11 cellular contexts compared by ENCODE assay signal in the genomic region with DNA sequence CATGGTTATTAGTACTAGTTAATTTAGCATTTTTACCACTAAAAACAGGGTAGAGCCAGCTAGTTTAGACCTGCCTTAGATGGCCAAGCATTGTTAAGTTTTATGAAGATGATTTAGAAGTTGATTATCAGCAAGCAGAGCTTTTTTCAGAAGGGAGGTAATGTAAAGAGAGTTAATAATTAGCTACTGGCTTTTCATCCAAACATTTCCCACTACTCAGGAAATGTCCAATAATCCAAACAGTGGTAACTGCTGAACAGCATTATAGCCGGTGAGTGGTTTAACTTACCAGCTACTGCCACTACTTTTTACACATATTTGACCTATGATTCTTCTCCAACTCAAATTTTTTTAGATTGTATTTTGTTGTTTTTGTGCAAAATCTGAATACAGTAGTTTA. TPM values are rescaled to one million over a fixed set of nuclear protein-coding genes. Genes with fewer than 3 reads are reported as not detected.
DNase-seq lines count a peak whose midpoint lies in the region; ATAC-seq and TF ChIP-seq lines count a peak whose summit lies in the region.
"Had no signal": no experiment of that assay in that cellular context is flagged by ENCODE, and none has a peak within 500 bp of the region (broad histone marks: within the 10 kb centered on the region; RNA-seq: fewer than 3 reads in every experiment).

No MANE protein-coding gene starts in this region.

- H3K4me3 ChIP-seq in breast epithelium (peak overlapping the region; percentile 67 to 92 (median 67)), ascending aorta (peak overlapping the region; percentile 80 to 84), mucosa of descending colon (peak overlapping the region; percentile 14), upper lobe of left lung (peak overlapping the region; percentile 51 to 81 (median 61))

- H3K27ac Mint-ChIP-seq in MCF 10A (ENCODE audit: low read depth, unreplicated experiment) (no peak overlapping the region), CD14-positive monocyte (no peak overlapping the region)

- no peak overlapping the region for H3K4me3 Mint-ChIP-seq in MCF 10A (ENCODE audit: unreplicated experiment)
- H3K4me3 Mint-ChIP-seq in CD14-positive monocyte, result no peak overlapping the region

- H3K36me3 ChIP-seq in breast epithelium (no peaks in the 10 kb centered on the region), ascending aorta (no peaks in the 10 kb centered on the region), mucosa of descending colon (ENCODE audit: low read depth) (no peaks in the 10 kb centered on the region), upper lobe of left lung (no peaks in the 10 kb centered on the region)
- H3K36me3 ChIP-seq: BLaER1 treated with 17β-estradiol and CSF1 and Interleukin-3, amounts not matched to agents 10 nM and 100 nM had no signal

- DNase-seq in breast epithelium (ENCODE audit: low spot score in 2 of 2) (no peak), MCF 10A (ENCODE audit: unreplicated experiment) (no peak), ascending aorta (ENCODE audit: low spot score in 2 of 2) (no peak), mucosa of descending colon (no peak), upper lobe of left lung (no peak), CD14-positive monocyte (ENCODE audit: low spot score) (no peak), NCI-H2107 (lab: John Stamatoyannopoulos, UW) (no peak)
- no peak for DNase-seq in stimulated activated naive CD4-positive, alpha-beta T cell (lab: John Stamatoyannopoulos, UW)
- DNase-seq: NCI-H510A, trophoblast cell had no signal

- H3K27ac ChIP-seq in breast epithelium (peak overlapping the region; percentile 89 to 98), ascending aorta (peak overlapping the region; percentile 90 to 97), upper lobe of left lung (peak overlapping the region; percentile 88 to 94 (median 89))
- H3K27ac ChIP-seq: BLaER1 treated with 17β-estradiol and CSF1 and Interleukin-3, amounts not matched to agents 10 nM and 100 nM had no signal

- CTCF ChIA-PET in MCF 10A (lab: Yijun Ruan, JAX), result interaction anchor here (0.6 to 2.5 kb wide), 8 partner anchors 10 to 688 kb away, joined by 3 to 12 read pairs (median 4); no protein-coding TSS in a partner anchor

- no peak for TF ChIP-seq CTCF in breast epithelium (IDR thresholded peaks at IDR 0.05)
- TF ChIP-seq CTCF in MCF 10A (IDR thresholded peaks at IDR 0.05; ENCODE audit: unreplicated experiment), result no peak
- no peak for TF ChIP-seq CTCF in ascending aorta (IDR thresholded peaks at IDR 0.05)
- TF ChIP-seq CTCF in mucosa of descending colon (IDR thresholded peaks at IDR 0.05), result no peak
- no peak for TF ChIP-seq CTCF in upper lobe of left lung (IDR thresholded peaks at IDR 0.05)
- no peak for TF ChIP-seq CTCF in CD14-positive monocyte (IDR thresholded peaks at IDR 0.05)

- no peaks in the 10 kb centered on the region for H3K36me3 Mint-ChIP-seq in MCF 10A (ENCODE audit: insufficient read depth, unreplicated experiment)
- H3K36me3 Mint-ChIP-seq in CD14-positive monocyte, result peaks cover 0 to 3% of the 10 kb centered on the region in 2 donors

- 37 to 59% methylated on average over 1 of the region's 1 CpG for WGBS in upper lobe of left lung, 2 donors

- no TSS peak for BruUV-seq in MCF 10A (replicated peaks; lab: Mats Ljungman, UMichigan)

- ATAC-seq in mucosa of descending colon, result no peak
- ATAC-seq in upper lobe of left lung (ENCODE audit: low FRiP score in 2 of 2), result no peak

- TF ChIP-seq POLR2A in breast epithelium (IDR thresholded peaks at IDR 0.05) (no peak), upper lobe of left lung (IDR thresholded peaks at IDR 0.05) (no peak)

- H3K9me3 Mint-ChIP-seq in MCF 10A (ENCODE audit: unreplicated experiment) (no peaks in the 10 kb centered on the region), CD14-positive monocyte (no peaks in the 10 kb centered on the region)

- H3K27me3 ChIP-seq in breast epithelium (no peaks in the 10 kb centered on the region), ascending aorta (no peaks in the 10 kb centered on the region), upper lobe of left lung (no peaks in the 10 kb centered on the region)

- no peaks in the 10 kb centered on the region for H3K4me1 ChIP-seq in breast epithelium
- peaks cover 0 to 35% of the 10 kb centered on the region in 2 donors for H3K4me1 ChIP-seq in ascending aorta
- H3K4me1 ChIP-seq in mucosa of descending colon (ENCODE audit: low read depth), result peaks cover 14% of the 10 kb centered on the region
- H3K4me1 ChIP-seq in upper lobe of left lung, result peaks cover 7 to 21% (median 13%) of the 10 kb centered on the region in 4 donors

- POLR2A ChIA-PET in MCF 10A (lab: Yijun Ruan, JAX), result interaction anchor here (0.6 to 3.2 kb wide), 2 partner anchors 10 to 320 kb away, joined by 3 to 34 read pairs; partner anchors contain the start of gene MOCS2

- H3K27me3 Mint-ChIP-seq in MCF 10A (ENCODE audit: insufficient read depth, unreplicated experiment) (no peaks in the 10 kb centered on the region), CD14-positive monocyte (ENCODE audit: low read depth in 3 of 3) (peaks cover 9 to 26% (median 12%) of the 10 kb centered on the region in 3 donors)

- intact Hi-C loops in breast epithelium (cut with DNase I; ENCODE audit: low total_unique reads) (loop anchor here (10.0 kb wide), 1 partner anchor 115 kb away; no protein-coding TSS in a partner anchor), MCF 10A (cut with micrococcal nuclease) (loop anchor here (5.0 to 10.0 kb wide), 2 partner anchors 195 to 308 kb away; partner anchors contain the start of gene ITGA2), ascending aorta (cut with DNase I) (loop anchor here (5.0 to 10.0 kb wide), 5 partner anchors 48 to 695 kb away; partner anchors contain the start of gene FST), mucosa of descending colon (cut with DNase I, micrococcal nuclease) (loop anchor here in 1 of 2 donors (10.0 kb wide), 1 partner anchor 125 kb away; no protein-coding TSS in a partner anchor), CD14-positive monocyte (cut with micrococcal nuclease) (loop anchor here in 1 of 2 donors (10.0 kb wide), 1 partner anchor 125 kb away; no protein-coding TSS in a partner anchor)

- H3K4me1 Mint-ChIP-seq in MCF 10A (ENCODE audit: insufficient read depth, unreplicated experiment) (peaks cover 21% of the 10 kb centered on the region), CD14-positive monocyte (peaks cover 55% of the 10 kb centered on the region)

- no peak for TF ChIP-seq EP300 in upper lobe of left lung (IDR thresholded peaks at IDR 0.05)

- no peaks in the 10 kb centered on the region for H3K9me3 ChIP-seq in breast epithelium
- no peaks in the 10 kb centered on the region for H3K9me3 ChIP-seq in ascending aorta
- H3K9me3 ChIP-seq in mucosa of descending colon, result no peaks in the 10 kb centered on the region
- no peaks in the 10 kb centered on the region for H3K9me3 ChIP-seq in upper lobe of left lung

RNA-seq across cellular contexts. Expression of gene ITGA1, which starts 1.7 kb away (rescaled TPM):
- 10 to 100 TPM; 26.2 to 49.2 (median 36.6) TPM for total RNA-seq in breast epithelium
- total RNA-seq in MCF 10A (2022), result 5.3 and 7.7 TPM in 2 replicates
- total RNA-seq in ascending aorta, result 42.7 TPM
- 100 to 1,000 TPM in 1 of 3 donors, 10 to 100 TPM in 2; 18.7 to 207 (median 42.0) TPM for total RNA-seq in mucosa of descending colon
- total RNA-seq in upper lobe of left lung, result 100 to 1,000 TPM in 1 of 6 donors, 10 to 100 TPM in 5; 19.9 to 134 (median 60.8) TPM
- under 1 TPM; 0.79 to 0.89 TPM for polyA plus RNA-seq in CD14-positive monocyte

RNA-seq across cellular contexts. Expression of gene PELO, which starts 1.7 kb away (rescaled TPM):
- total RNA-seq in breast epithelium, result 10 to 100 TPM; 11.7 to 16.7 (median 12.1) TPM
- total RNA-seq in MCF 10A (2022), result 22.5 and 23.1 TPM in 2 replicates
- total RNA-seq in ascending aorta, result 39.1 TPM
- 10 to 100 TPM; 14.9 to 59.4 (median 17.9) TPM for total RNA-seq in mucosa of descending colon
- total RNA-seq in upper lobe of left lung, result 10 to 100 TPM; 15.0 to 42.3 (median 28.7) TPM
- polyA plus RNA-seq in CD14-positive monocyte, result 1 to 10 TPM; 1.8 to 2.1 TPM

Comparison
In these comparisons a context has a peak if more than half of its experiments do, and no peak if none do; other contexts are left out.
1. H3K4me3 ChIP-seq: peak in every context shown above with its lines; median percentile 82 in ascending aorta; 67 in breast epithelium; 61 in upper lobe of left lung; 14 in mucosa of descending colon.